Comparison of ENCODE assay signal across 15 cellular contexts in genomic region chr7:138866353-138866752, GRCh38.
DNase-seq lines count a peak whose midpoint lies in the region; ATAC-seq and TF ChIP-seq lines count a peak whose summit lies in the region.
"Had no signal": no experiment of that assay in that cellular context is flagged by ENCODE, and none has a peak within 500 bp of the region (broad histone marks: within the 10 kb centered on the region; RNA-seq: fewer than 3 reads in every experiment).

No MANE protein-coding gene starts in this region.

- H3K27me3 Mint-ChIP-seq in GM23338 (ENCODE audit: insufficient read depth, low read depth, poor library complexity) (peaks cover 2% of the 10 kb centered on the region), T-helper 17 cell (peaks cover 7% of the 10 kb centered on the region), progenitor cell of endocrine pancreas (no peaks in the 10 kb centered on the region)
- H3K27me3 Mint-ChIP-seq in activated T-helper 17 cell treated with anti-CD3 and anti-CD28 coated beads, Interleukin-2, amount 50 U/mL, for 72 hours = no peaks in the 10 kb centered on the region

- peaks cover 49% of the 10 kb centered on the region for H3K36me3 Mint-ChIP-seq in GM23338 (ENCODE audit: low read depth)
- H3K36me3 Mint-ChIP-seq in T-helper 17 cell (ENCODE audit: low read depth) = no peaks in the 10 kb centered on the region
- H3K36me3 Mint-ChIP-seq in activated T-helper 17 cell treated with anti-CD3 and anti-CD28 coated beads, Interleukin-2, amount 50 U/mL, for 72 hours (ENCODE audit: low read depth) = no peaks in the 10 kb centered on the region
- H3K36me3 Mint-ChIP-seq in progenitor cell of endocrine pancreas (ENCODE audit: insufficient read depth) = peaks cover 29% of the 10 kb centered on the region

- H3K27ac ChIP-seq in GM23338 (ENCODE audit: low read depth) (no peak overlapping the region), upper lobe of right lung (no peak overlapping the region)

- DNase-seq in GM23338 (ENCODE audit: low spot score) (peak; percentile 31), T-helper 17 cell (no peak), progenitor cell of endocrine pancreas (ENCODE audit: low spot score, unreplicated experiment) (no peak), upper lobe of right lung (no peak), hepatic stellate cell (ENCODE audit: low spot score) (no peak)
- no peak for DNase-seq in stimulated activated CD4-positive, alpha-beta T cell treated with anti-CD3 and anti-CD28 coated beads, Interleukin-4, amount 100 ng/mL, for 1 hour
- DNase-seq: C1 segment of cervical spinal cord, DMS 273 treated with DMSO at 0.1 percent for 48 hours, GOT3, HCEC 1CT, HFFc6 had no signal

- H3K4me3 Mint-ChIP-seq in GM23338 = no peak overlapping the region
- no peak overlapping the region for H3K4me3 Mint-ChIP-seq in T-helper 17 cell
- no peak overlapping the region for H3K4me3 Mint-ChIP-seq in activated T-helper 17 cell treated with anti-CD3 and anti-CD28 coated beads, Interleukin-2, amount 50 U/mL, for 72 hours
- no peak overlapping the region for H3K4me3 Mint-ChIP-seq in progenitor cell of endocrine pancreas (ENCODE audit: low read depth)
- H3K4me3 Mint-ChIP-seq: CD4-positive, alpha-beta T cell; HFFc6; IgD-negative memory B cell had no signal

- H3K9me3 Mint-ChIP-seq in GM23338 = no peaks in the 10 kb centered on the region
- no peaks in the 10 kb centered on the region for H3K9me3 Mint-ChIP-seq in activated T-helper 17 cell treated with anti-CD3 and anti-CD28 coated beads, Interleukin-2, amount 50 U/mL, for 72 hours
- H3K9me3 Mint-ChIP-seq in progenitor cell of endocrine pancreas (ENCODE audit: low read depth) = no peaks in the 10 kb centered on the region
- H3K9me3 Mint-ChIP-seq: CD4-positive, alpha-beta T cell; HFFc6; IgD-negative memory B cell had no signal

- no peaks in the 10 kb centered on the region for H3K9me3 ChIP-seq in T-helper 17 cell (ENCODE audit: control insufficient read depth, low read length, poor library complexity, severe bottlenecking)
- no peaks in the 10 kb centered on the region for H3K9me3 ChIP-seq in upper lobe of right lung

- H3K4me1 Mint-ChIP-seq in GM23338 (no peaks in the 10 kb centered on the region), T-helper 17 cell (peaks cover 9% of the 10 kb centered on the region), progenitor cell of endocrine pancreas (ENCODE audit: low read depth) (no peaks in the 10 kb centered on the region)
- H3K4me1 Mint-ChIP-seq in activated T-helper 17 cell treated with anti-CD3 and anti-CD28 coated beads, Interleukin-2, amount 50 U/mL, for 72 hours = peaks cover 5% of the 10 kb centered on the region

- no peak overlapping the region for H2AFZ ChIP-seq in GM23338

- H3K27ac Mint-ChIP-seq in GM23338 = no peak overlapping the region
- H3K27ac Mint-ChIP-seq in T-helper 17 cell = peak overlapping the region; percentile 84
- peak overlapping the region; percentile 16 for H3K27ac Mint-ChIP-seq in activated T-helper 17 cell treated with anti-CD3 and anti-CD28 coated beads, Interleukin-2, amount 50 U/mL, for 72 hours
- peak overlapping the region; percentile 45 for H3K27ac Mint-ChIP-seq in progenitor cell of endocrine pancreas
- H3K27ac Mint-ChIP-seq: CD4-positive, alpha-beta T cell; HFFc6 had no signal

- no peaks in the 10 kb centered on the region for H4K20me1 ChIP-seq in GM23338 (replicated peaks; ENCODE audit: insufficient read depth)

- H3K4me3 ChIP-seq in GM23338 (no peak overlapping the region), upper lobe of right lung (no peak overlapping the region)
- H3K4me3 ChIP-seq: GM12878 had no signal

- no peaks in the 10 kb centered on the region for H3K79me2 ChIP-seq in GM23338 (replicated peaks; ENCODE audit: insufficient read depth)

- no peaks in the 10 kb centered on the region for H3F3A ChIP-seq in GM23338 (replicated peaks; ENCODE audit: low read depth)

- TF ChIP-seq CTCF in GM23338 (conservative IDR thresholded peaks at IDR 0.05; ENCODE audit: low read depth in 2 of 2) (peak in 1 of 2 experiments; percentile 13; a peak in 1 of 4 replicates), progenitor cell of endocrine pancreas (IDR thresholded peaks at IDR 0.05; ENCODE audit: unreplicated experiment) (no peak), upper lobe of right lung (IDR thresholded peaks at IDR 0.05) (no peak)

- no peaks in the 10 kb centered on the region; the same call in 1 of the 2 replicates for H3K36me3 ChIP-seq in GM23338 (ENCODE audit: insufficient read depth)
- peaks cover 4% of the 10 kb centered on the region for H3K36me3 ChIP-seq in upper lobe of right lung

- H3K27me3 ChIP-seq in GM23338 (ENCODE audit: insufficient read depth) = no peaks in the 10 kb centered on the region
- H3K27me3 ChIP-seq in upper lobe of right lung = no peaks in the 10 kb centered on the region

- ATAC-seq in GM23338 = peak; percentile 78
- no peak for ATAC-seq in T-helper 17 cell
- ATAC-seq in activated T-helper 17 cell treated with anti-CD3 and anti-CD28 coated beads, Interleukin-2, amount 50 U/mL, for 72 hours (replicated peaks) = no peak
- no peak for ATAC-seq in upper lobe of right lung

- H3K4me1 ChIP-seq in GM23338 (ENCODE audit: insufficient read depth) = no peaks in the 10 kb centered on the region
- H3K4me1 ChIP-seq in upper lobe of right lung = no peaks in the 10 kb centered on the region

- H3K9me2 ChIP-seq in GM23338 (ENCODE audit: insufficient read depth) = no peaks in the 10 kb centered on the region

- H3K4me2 ChIP-seq in GM23338 = no peak overlapping the region

- intact Hi-C loops in upper lobe of right lung (cut with DNase I) = no loop called here

TF ChIP-seq in GM23338, 12 proteins besides CTCF, POLR2A, EP300 and RAD21 (continues in another document):
- TF ChIP-seq ZNF331 (CRISPR knock-in tag; IDR thresholded peaks at IDR 0.05; ENCODE audit: low read depth) (no peak), REST (IDR thresholded peaks at IDR 0.05; ENCODE audit: unreplicated experiment) (no peak), EZH2 (IDR thresholded peaks at IDR 0.05; ENCODE audit: low read depth, unreplicated experiment) (no peak), CREB1 (CRISPR knock-in tag; IDR thresholded peaks at IDR 0.05; ENCODE audit: low read depth) (no peak), STAT1 (IDR thresholded peaks at IDR 0.05; ENCODE audit: unreplicated experiment) (no peak), JUNB (IDR thresholded peaks at IDR 0.05; ENCODE audit: unreplicated experiment) (no peak), EZH2phosphoT487 (IDR thresholded peaks at IDR 0.05; ENCODE audit: unreplicated experiment) (no peak), POLR2AphosphoS5 (IDR thresholded peaks at IDR 0.05; ENCODE audit: low read depth) (no peak)
